1 cellular context compared by ENCODE assay signal in the genomic region with DNA sequence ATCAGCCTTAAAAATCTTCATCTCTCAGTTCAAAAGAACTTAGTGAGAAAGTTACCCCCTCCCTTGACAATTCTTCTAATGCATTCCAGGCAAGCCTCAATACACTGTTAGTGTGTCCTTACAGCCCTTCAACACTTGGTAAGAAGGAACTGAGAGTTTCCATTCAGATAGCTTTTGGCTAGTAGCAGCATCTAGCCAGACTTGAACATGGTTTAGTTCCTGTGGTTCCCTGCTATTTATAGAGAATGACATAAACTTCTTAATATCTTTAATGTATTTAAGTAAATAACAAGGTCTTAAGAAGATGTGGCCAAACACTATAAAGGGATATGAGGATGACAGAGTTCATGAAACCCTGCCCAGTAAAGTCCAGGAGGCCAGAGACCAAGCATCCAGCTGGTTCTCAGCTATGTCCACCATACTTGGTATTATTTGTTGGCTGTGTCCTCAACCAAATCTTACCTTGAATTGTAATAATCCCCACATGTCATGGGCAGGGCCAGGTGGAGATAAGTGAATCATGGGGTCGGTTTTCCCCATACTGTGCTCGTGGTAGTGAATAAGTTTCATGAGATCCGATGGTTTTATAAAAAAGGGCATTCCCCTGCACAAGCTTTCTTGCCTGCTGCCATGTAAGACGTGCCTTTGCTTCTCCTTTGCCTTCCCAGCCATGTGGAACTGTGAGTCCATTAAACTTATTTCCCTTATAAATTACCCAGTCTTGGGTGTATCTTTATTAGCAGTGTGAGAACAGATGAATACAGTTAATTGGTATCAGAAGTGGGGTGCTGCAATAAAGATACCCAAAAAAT.
TF ChIP-seq lines count a peak whose summit lies in the region.

No MANE protein-coding gene starts in this region.

TF ChIP-seq in IMR-90, 13 proteins besides CTCF, POLR2A, EP300 and RAD21:
- TF ChIP-seq RCOR1 (IDR thresholded peaks at IDR 0.05; ENCODE audit: insufficient replicate concordance, low read length) (no peak), BHLHE40 (IDR thresholded peaks at IDR 0.05; ENCODE audit: low read depth, low read length) (no peak), MAFK (IDR thresholded peaks at IDR 0.05; ENCODE audit: low read depth, low read length) (no peak), NFE2L2 (IDR thresholded peaks at IDR 0.05; ENCODE audit: low read depth, low read length) (no peak), FOS (IDR thresholded peaks at IDR 0.05; ENCODE audit: low read depth, low read length) (no peak), MXI1 (IDR thresholded peaks at IDR 0.05; ENCODE audit: borderline replicate concordance, low read depth, low read length) (no peak), SMC3 (IDR thresholded peaks at IDR 0.05; ENCODE audit: low read depth, low read length) (no peak), RFX5 (IDR thresholded peaks at IDR 0.05; ENCODE audit: low read depth, low read length) (no peak), MAZ (IDR thresholded peaks at IDR 0.05; ENCODE audit: borderline replicate concordance, low read depth, low read length) (no peak), CEBPB (IDR thresholded peaks at IDR 0.05; ENCODE audit: low read depth, low read length) (no peak), USF2 (IDR thresholded peaks at IDR 0.05; ENCODE audit: low read depth, low read length) (no peak), CHD1 (IDR thresholded peaks at IDR 0.05; ENCODE audit: low read depth, low read length) (no peak), ELK1 (IDR thresholded peaks at IDR 0.05; ENCODE audit: borderline replicate concordance, low read depth, low read length) (no peak)
